In the genomic region with DNA sequence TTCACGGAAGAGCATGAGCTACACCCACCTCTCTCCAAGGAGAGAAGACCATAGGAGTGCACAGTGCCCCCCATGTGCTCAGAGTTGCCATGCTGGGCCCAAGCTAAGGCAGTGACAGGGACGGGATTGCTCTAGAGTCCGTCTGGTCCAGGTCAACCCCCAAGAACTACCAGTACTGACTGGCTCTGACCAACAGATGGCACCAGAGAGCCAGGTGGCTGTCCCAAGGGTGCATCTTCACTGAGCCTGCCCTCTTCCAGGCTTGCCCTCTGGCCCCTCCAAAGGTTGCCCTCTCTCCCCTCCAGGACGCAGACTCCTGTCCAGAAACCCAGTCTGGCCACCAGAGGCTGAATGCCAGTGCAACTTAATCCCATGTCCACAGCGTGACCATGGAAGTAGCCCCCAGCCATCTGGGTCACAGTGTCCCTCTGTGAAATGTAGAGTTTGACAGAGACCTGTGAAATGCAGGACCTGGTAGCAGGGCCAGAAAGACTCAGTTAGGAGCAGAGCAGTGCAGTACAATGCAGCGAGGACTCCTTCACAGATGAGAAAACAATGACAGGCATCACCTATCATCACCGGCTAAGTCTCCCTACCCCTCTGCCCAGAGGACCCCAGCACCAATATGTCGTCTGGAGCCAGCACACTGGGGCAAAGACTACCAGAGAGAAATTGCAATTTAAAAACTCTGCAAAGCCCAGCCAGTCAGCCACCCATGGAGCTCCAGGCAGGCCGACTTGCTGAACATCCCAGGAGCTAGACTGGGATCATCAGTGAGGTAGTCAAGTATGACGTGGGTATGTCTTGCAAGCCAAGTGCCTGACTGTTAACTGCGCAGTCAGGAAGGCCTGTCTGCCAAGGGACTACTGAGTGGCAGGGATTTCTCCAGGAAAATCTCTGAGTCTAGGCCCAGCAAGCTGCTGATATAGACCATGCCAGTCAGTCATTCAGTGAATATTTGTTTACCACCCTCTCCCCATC, we compare ENCODE assay signal across 8 cellular contexts. TPM values are rescaled to one million over a fixed set of nuclear protein-coding genes. Genes with fewer than 3 reads are reported as not detected.
DNase-seq lines count a peak whose midpoint lies in the region; ATAC-seq, FAIRE-seq and TF ChIP-seq lines count a peak whose summit lies in the region.

No MANE protein-coding gene starts in this region.

- no peak for TF ChIP-seq EP300 in SK-N-SH (IDR thresholded peaks at IDR 0.05; ENCODE audit: borderline replicate concordance in 1 of 2, low read depth in 1 of 2, low read length in 1 of 2)

- no peaks in the 10 kb centered on the region for H3K4me1 Mint-ChIP-seq in activated naive CD4-positive, alpha-beta T cell treated with anti-CD3 and anti-CD28 coated beads for 36 hours (ENCODE audit: low read depth)

- no peak overlapping the region for H3K4me2 ChIP-seq in SK-N-SH

- no peaks in the 10 kb centered on the region for H3K9me2 ChIP-seq in SK-N-SH

- H3K4me1 ChIP-seq in BE2C (no peaks in the 10 kb centered on the region), SK-N-SH (ENCODE audit: control insufficient read depth in 1 of 2, insufficient read depth in 2 of 2, low read depth in 1 of 2, low read length in 1 of 2) (no peaks in the 10 kb centered on the region; a peak in 1 of 4 replicates), psoas muscle (no peaks in the 10 kb centered on the region)

- no peaks in the 10 kb centered on the region for H3K36me3 ChIP-seq in BE2C
- H3K36me3 ChIP-seq in SK-N-SH (replicated peaks in 1 of 2; ENCODE audit: control insufficient read depth in 1 of 2, insufficient read depth in 2 of 2, low read length in 1 of 2) = no peaks in the 10 kb centered on the region
- no peaks in the 10 kb centered on the region for H3K36me3 ChIP-seq in psoas muscle (ENCODE audit: insufficient read depth in 1 of 2, low read depth in 1 of 2)

- ATAC-seq in GM19372 (IDR thresholded peaks at IDR 0.05; ENCODE audit: low read depth, unreplicated experiment) (peak; percentile 86), Right ventricle myocardium superior (ENCODE audit: poor library complexity) (peak; percentile 92), psoas muscle (peak; percentile 91 to 94 (median 92))

- DNase-seq in BE2C (peak; percentile 81), HTR-8/SVneo (ENCODE audit: insufficient read length, low spot score) (peak; percentile 78), SK-N-SH (peak; percentile 81), Right ventricle myocardium superior (peak; percentile 68), psoas muscle (peak; percentile 64 to 84), putamen (ENCODE audit: low spot score) (no peak)
- peak; percentile 88 for DNase-seq in activated naive CD4-positive, alpha-beta T cell treated with anti-CD3 and anti-CD28 coated beads for 36 hours

- H3K4me3 Mint-ChIP-seq in activated naive CD4-positive, alpha-beta T cell treated with anti-CD3 and anti-CD28 coated beads for 36 hours = no peak overlapping the region

- H4K20me1 ChIP-seq in SK-N-SH (ENCODE audit: insufficient read depth) = no peaks in the 10 kb centered on the region

- intact Hi-C loops in activated naive CD4-positive, alpha-beta T cell treated with anti-CD3 and anti-CD28 coated beads for 36 hours (cut with micrococcal nuclease) = loop anchor here (1.0 to 2.0 kb wide), 3 partner anchors 105 to 554 kb away; partner anchors contain the start of gene CAMLG
- intact Hi-C loops in Right ventricle myocardium superior (cut with DNase I) = loop anchor here (1.0 to 10.0 kb wide), 2 partner anchors 105 to 400 kb away; no protein-coding TSS in a partner anchor
- intact Hi-C loops in psoas muscle (cut with DNase I) = loop anchor here (1.0 to 10.0 kb wide), 4 partner anchors 38 to 400 kb away; no protein-coding TSS in a partner anchor

- H3K9me3 ChIP-seq in BE2C (no peaks in the 10 kb centered on the region), SK-N-SH (no peaks in the 10 kb centered on the region), psoas muscle (no peaks in the 10 kb centered on the region)

- no peak overlapping the region for H3K4me3 ChIP-seq in BE2C (ENCODE audit: low read depth, low read length)
- no peak overlapping the region for H3K4me3 ChIP-seq in SK-N-SH (ENCODE audit: low read depth in 2 of 2, low read length in 1 of 2)
- H3K4me3 ChIP-seq in psoas muscle = no peak overlapping the region

- H3K79me2 ChIP-seq in SK-N-SH (ENCODE audit: insufficient read depth) = no peaks in the 10 kb centered on the region

- peak; percentile 97 for TF ChIP-seq CTCF in BE2C (IDR thresholded peaks at IDR 0.05; ENCODE audit: low read depth, low read length)
- peak; percentile 84 for TF ChIP-seq CTCF in SK-N-SH (IDR thresholded peaks at IDR 0.05)
- peak; percentile 95 for TF ChIP-seq CTCF in psoas muscle (IDR thresholded peaks at IDR 0.05)

- WGBS in SK-N-SH (ENCODE audit: low lambda C conversion rate) = 54% methylated on average over 11 of the region's 11 CpGs
- 53 to 64% (median 56%) methylated on average over 11 of the region's 11 CpGs for WGBS in psoas muscle, 3 donors

- no peaks in the 10 kb centered on the region for H3K9me3 Mint-ChIP-seq in activated naive CD4-positive, alpha-beta T cell treated with anti-CD3 and anti-CD28 coated beads for 36 hours

- POLR2A ChIA-PET in SK-N-SH (lab: Yijun Ruan, JAX) = interaction anchor here (0.8 kb wide), 1 partner anchor 42 kb away, joined by 3 read pairs; the partner anchor contains the start of gene PPP2CA

- peaks cover 8% of the 10 kb centered on the region for H3F3A ChIP-seq in SK-N-SH (replicated peaks; ENCODE audit: insufficient read depth)

- no peaks in the 10 kb centered on the region for H3K27me3 ChIP-seq in BE2C
- H3K27me3 ChIP-seq in SK-N-SH (ENCODE audit: insufficient read depth) = no peaks in the 10 kb centered on the region
- H3K27me3 ChIP-seq in psoas muscle (ENCODE audit: insufficient read depth in 3 of 3, low read length in 2 of 3) = no peaks in the 10 kb centered on the region

- no peak overlapping the region for H2AFZ ChIP-seq in SK-N-SH (ENCODE audit: low read depth)

- H3K27ac ChIP-seq in SK-N-SH (ENCODE audit: low read depth in 2 of 2, low read length in 1 of 2) (no peak overlapping the region), psoas muscle (no peak overlapping the region)

- H3K36me3 Mint-ChIP-seq in activated naive CD4-positive, alpha-beta T cell treated with anti-CD3 and anti-CD28 coated beads for 36 hours (ENCODE audit: low read depth) = no peaks in the 10 kb centered on the region

- CTCF ChIA-PET in SK-N-SH (lab: Yijun Ruan, JAX) = interaction anchor here (0.6 to 19.2 kb wide), 33 partner anchors 9 to 399 kb away, joined by 3 to 182 read pairs (median 4); partner anchors contain the start of gene PPP2CA
- CTCF ChIA-PET in activated naive CD4-positive, alpha-beta T cell treated with anti-CD3 and anti-CD28 coated beads for 36 hours (lab: Charles Lee) = interaction anchor here (0.6 to 5.7 kb wide), 33 partner anchors 10 to 917 kb away, joined by 3 to 87 read pairs (median 4); partner anchors contain the start of gene PPP2CA

- peak; percentile 86 for TF ChIP-seq RAD21 in SK-N-SH (IDR thresholded peaks at IDR 0.05; ENCODE audit: low read length)

- no peak overlapping the region for H3K9ac ChIP-seq in SK-N-SH

- H3K27me3 Mint-ChIP-seq in activated naive CD4-positive, alpha-beta T cell treated with anti-CD3 and anti-CD28 coated beads for 36 hours (ENCODE audit: low read depth) = no peaks in the 10 kb centered on the region

- FAIRE-seq in HTR-8/SVneo (lab: Jason Lieb, UNC) = peak; percentile 83

- H3K27ac Mint-ChIP-seq in activated naive CD4-positive, alpha-beta T cell treated with anti-CD3 and anti-CD28 coated beads for 36 hours = no peak overlapping the region

TF ChIP-seq in SK-N-SH, 30 proteins besides CTCF, POLR2A, EP300 and RAD21:
- TF ChIP-seq, protein P1, sequence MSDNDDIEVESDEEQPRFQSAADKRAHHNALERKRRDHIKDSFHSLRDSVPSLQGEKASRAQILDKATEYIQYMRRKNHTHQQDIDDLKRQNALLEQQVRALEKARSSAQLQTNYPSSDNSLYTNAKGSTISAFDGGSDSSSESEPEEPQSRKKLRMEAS (IDR thresholded peaks at IDR 0.05; ENCODE audit: low read depth) = no peak
- peak; percentile 92 for TF ChIP-seq SMC3 (IDR thresholded peaks at IDR 0.05; ENCODE audit: low read depth, low read length)

RNA-seq across cellular contexts. Expression of gene SKP1, which starts 7.7 kb away (rescaled TPM):
- polyA plus RNA-seq in BE2C (2012; ENCODE audit: insufficient read depth, insufficient read length, low read depth) = 482 TPM
- polyA plus RNA-seq in SK-N-SH (2012; rRNA removed) (407 and 428 TPM in 2 replicates), psoas muscle (1,000 to 10,000 TPM in 1 of 3 donors, 100 to 1,000 TPM in 2; 581 to 1,174 (median 638) TPM)
- 621 and 939 TPM in 2 replicates for polyA plus RNA-seq in SK-N-SH (2012; cell fraction: cytosol; rRNA removed)
- polyA plus RNA-seq in SK-N-SH (2012; cell fraction: nucleus; rRNA removed) = 127 and 233 TPM in 2 replicates
- total RNA-seq in activated naive CD4-positive, alpha-beta T cell treated with anti-CD3 and anti-CD28 coated beads for 36 hours = 100 to 1,000 TPM; 307 to 309 TPM
- total RNA-seq in Right ventricle myocardium superior (424 TPM), psoas muscle (100 to 1,000 TPM; 341 to 485 (median 393) TPM)

RNA-seq across cellular contexts. Expression of gene PPP2CA, which starts 41.4 kb away (rescaled TPM):
- polyA plus RNA-seq in BE2C (2012; ENCODE audit: insufficient read depth, insufficient read length, low read depth) = 306 TPM
- polyA plus RNA-seq in SK-N-SH (2012; rRNA removed) (146 and 163 TPM in 2 replicates), psoas muscle (100 to 1,000 TPM in 1 of 3 donors, 10 to 100 TPM in 2; 53.0 to 105 (median 95.3) TPM)
- polyA plus RNA-seq in SK-N-SH (2012; cell fraction: cytosol; rRNA removed) = 122 and 170 TPM in 2 replicates
- polyA plus RNA-seq in SK-N-SH (2012; cell fraction: nucleus; rRNA removed) = 79.4 and 95.7 TPM in 2 replicates
- total RNA-seq in activated naive CD4-positive, alpha-beta T cell treated with anti-CD3 and anti-CD28 coated beads for 36 hours = 100 to 1,000 TPM; 132 to 135 TPM
- total RNA-seq in Right ventricle myocardium superior (135 TPM), psoas muscle (100 to 1,000 TPM; 107 to 140 (median 123) TPM)
